2 cellular contexts compared by ENCODE assay signal in the genomic region with DNA sequence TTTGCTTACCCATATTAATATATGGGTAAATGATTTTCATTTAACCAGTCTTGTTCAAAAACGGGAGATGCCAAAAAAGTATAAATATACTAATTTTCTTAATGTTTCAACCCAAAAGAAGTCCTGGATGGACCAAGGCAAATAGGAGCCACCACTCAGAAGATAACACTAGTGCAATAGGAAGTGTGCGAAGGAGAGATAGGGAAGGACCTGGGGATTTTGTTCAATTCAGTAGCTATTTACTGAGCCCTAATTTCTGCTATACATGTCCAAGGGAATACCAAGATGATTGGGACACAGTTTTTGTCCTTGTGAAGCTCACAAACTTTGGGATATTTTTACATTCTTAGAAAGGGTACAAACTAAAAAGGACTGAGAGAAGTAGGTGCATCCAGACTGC.
TF ChIP-seq lines count a peak whose summit lies in the region.

No MANE protein-coding gene starts in this region.

TF ChIP-seq in IMR-90, 13 proteins besides CTCF, POLR2A, EP300 and RAD21:
- TF ChIP-seq MAFK (IDR thresholded peaks at IDR 0.05; ENCODE audit: low read depth, low read length): no peak
- no peak for TF ChIP-seq MAZ (IDR thresholded peaks at IDR 0.05; ENCODE audit: borderline replicate concordance, low read depth, low read length)
- TF ChIP-seq, protein P1, sequence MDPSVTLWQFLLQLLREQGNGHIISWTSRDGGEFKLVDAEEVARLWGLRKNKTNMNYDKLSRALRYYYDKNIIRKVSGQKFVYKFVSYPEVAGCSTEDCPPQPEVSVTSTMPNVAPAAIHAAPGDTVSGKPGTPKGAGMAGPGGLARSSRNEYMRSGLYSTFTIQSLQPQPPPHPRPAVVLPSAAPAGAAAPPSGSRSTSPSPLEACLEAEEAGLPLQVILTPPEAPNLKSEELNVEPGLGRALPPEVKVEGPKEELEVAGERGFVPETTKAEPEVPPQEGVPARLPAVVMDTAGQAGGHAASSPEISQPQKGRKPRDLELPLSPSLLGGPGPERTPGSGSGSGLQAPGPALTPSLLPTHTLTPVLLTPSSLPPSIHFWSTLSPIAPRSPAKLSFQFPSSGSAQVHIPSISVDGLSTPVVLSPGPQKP (IDR thresholded peaks at IDR 0.05; ENCODE audit: borderline replicate concordance, low read depth, low read length): no peak
- TF ChIP-seq CEBPB (IDR thresholded peaks at IDR 0.05; ENCODE audit: low read depth, low read length): no peak
- TF ChIP-seq CHD1 (IDR thresholded peaks at IDR 0.05; ENCODE audit: low read depth, low read length): no peak
- TF ChIP-seq BHLHE40 (IDR thresholded peaks at IDR 0.05; ENCODE audit: low read depth, low read length): no peak

TF ChIP-seq in K562, 482 proteins besides CTCF, POLR2A, EP300 and RAD21 (continues in another document):
- TF ChIP-seq PHF21A (IDR thresholded peaks at IDR 0.05; ENCODE audit: borderline replicate concordance, low read depth) (no peak), FOS (IDR thresholded peaks at IDR 0.05; ENCODE audit: extremely low read depth, insufficient read length) (no peak), GABPB2 (CRISPR knock-in tag; conservative IDR thresholded peaks at IDR 0.05) (no peak), YBX1 (IDR thresholded peaks at IDR 0.05) (no peak), FUS (optimal IDR thresholded peaks at IDR 0.05; ENCODE audit: low read depth, low read length) (no peak), RCOR1 (IDR thresholded peaks at IDR 0.05; ENCODE audit: borderline replicate concordance in 1 of 2, low read depth in 2 of 2, low read length in 2 of 2) (0 out of 4 replicates have a peak, but pooled peaks of 1 of the 2 experiments have one; percentile 35), CBX5 (IDR thresholded peaks at IDR 0.05; ENCODE audit: borderline replicate concordance, low read depth) (no peak), POLR3G (IDR thresholded peaks at IDR 0.05; ENCODE audit: extremely low read depth, insufficient read length, insufficient replicate concordance) (no peak), NUFIP1 (IDR thresholded peaks at IDR 0.05; ENCODE audit: partially characterized antibody) (no peak), DPF2 (IDR thresholded peaks at IDR 0.05) (peak; percentile 53; the same call in 1 of the 2 replicates), RFX1 (IDR thresholded peaks at IDR 0.05) (no peak), SRSF9 (IDR thresholded peaks at IDR 0.05; ENCODE audit: borderline replicate concordance, low read depth, low read length) (no peak), KDM1A (IDR thresholded peaks at IDR 0.05) (no peak), SRSF3 (IDR thresholded peaks at IDR 0.05; ENCODE audit: insufficient read depth, low read length) (no peak), L3MBTL2 (IDR thresholded peaks at IDR 0.05) (no peak), FOXA3 (CRISPR knock-in tag; conservative IDR thresholded peaks at IDR 0.05 in 1 of 2, IDR thresholded peaks at IDR 0.05 in 1 of 2) (peak in 1 of 2 experiments; percentile 64; a peak in 2 of 4 replicates), BACH1 (tag; IDR thresholded peaks at IDR 0.05) (no peak), ZNF140 (CRISPR knock-in tag; IDR thresholded peaks at IDR 0.05) (no peak), ETV1 (tag; conservative IDR thresholded peaks at IDR 0.05; ENCODE audit: low read depth) (peak; percentile 46; the same call in 1 of the 2 replicates), ZSCAN32 (CRISPR knock-in tag; IDR thresholded peaks at IDR 0.05) (no peak), ZNF121 (CRISPR knock-in tag; conservative IDR thresholded peaks at IDR 0.05) (no peak), ZNF165 (CRISPR knock-in tag; IDR thresholded peaks at IDR 0.05; ENCODE audit: borderline replicate concordance) (no peak), NCOR1 (IDR thresholded peaks at IDR 0.05) (peak; percentile 62; the same call in 1 of the 2 replicates), POLR2AphosphoS5 (IDR thresholded peaks at IDR 0.05; ENCODE audit: control insufficient read depth, insufficient read depth, low read depth, low read length) (peak; percentile 45; the same call in 1 of the 2 replicates), TCF7L2 (IDR thresholded peaks at IDR 0.05; ENCODE audit: low read depth, low read length) (no peak), BHLHE40 (IDR thresholded peaks at IDR 0.05; ENCODE audit: low read length) (no peak), LARP7 (IDR thresholded peaks at IDR 0.05) (no peak), TEAD4 (IDR thresholded peaks at IDR 0.05; ENCODE audit: low read length) (peak; percentile 79), TEAD4 (CRISPR knock-in tag; IDR thresholded peaks at IDR 0.05; ENCODE audit: borderline replicate concordance) (no peak), CBFA2T2 (conservative IDR thresholded peaks at IDR 0.05) (peak; percentile 63), ARID1B (IDR thresholded peaks at IDR 0.05) (peak; percentile 84), CBFA2T3 (IDR thresholded peaks at IDR 0.05) (peak; percentile 82), XRCC4 (IDR thresholded peaks at IDR 0.05; ENCODE audit: extremely low read depth, insufficient read depth, insufficient read length) (no peak), SIN3A (IDR thresholded peaks at IDR 0.05; ENCODE audit: borderline replicate concordance in 2 of 2, control insufficient read depth in 1 of 2, low read depth in 2 of 2, low read length in 2 of 2) (0 out of 4 replicates have a peak, but pooled peaks of 1 of the 2 experiments have one; percentile 29), CAMTA2 (CRISPR knock-in tag; conservative IDR thresholded peaks at IDR 0.05) (no peak), TAL1 (IDR thresholded peaks at IDR 0.05) (peak; percentile 72), WHSC1 (IDR thresholded peaks at IDR 0.05; ENCODE audit: low read length) (no peak), SMARCA4 (IDR thresholded peaks at IDR 0.05) (peak; percentile 68; the same call in 1 of the 2 replicates), EHMT2 (IDR thresholded peaks at IDR 0.05) (no peak)
- TF ChIP-seq, protein P2, sequence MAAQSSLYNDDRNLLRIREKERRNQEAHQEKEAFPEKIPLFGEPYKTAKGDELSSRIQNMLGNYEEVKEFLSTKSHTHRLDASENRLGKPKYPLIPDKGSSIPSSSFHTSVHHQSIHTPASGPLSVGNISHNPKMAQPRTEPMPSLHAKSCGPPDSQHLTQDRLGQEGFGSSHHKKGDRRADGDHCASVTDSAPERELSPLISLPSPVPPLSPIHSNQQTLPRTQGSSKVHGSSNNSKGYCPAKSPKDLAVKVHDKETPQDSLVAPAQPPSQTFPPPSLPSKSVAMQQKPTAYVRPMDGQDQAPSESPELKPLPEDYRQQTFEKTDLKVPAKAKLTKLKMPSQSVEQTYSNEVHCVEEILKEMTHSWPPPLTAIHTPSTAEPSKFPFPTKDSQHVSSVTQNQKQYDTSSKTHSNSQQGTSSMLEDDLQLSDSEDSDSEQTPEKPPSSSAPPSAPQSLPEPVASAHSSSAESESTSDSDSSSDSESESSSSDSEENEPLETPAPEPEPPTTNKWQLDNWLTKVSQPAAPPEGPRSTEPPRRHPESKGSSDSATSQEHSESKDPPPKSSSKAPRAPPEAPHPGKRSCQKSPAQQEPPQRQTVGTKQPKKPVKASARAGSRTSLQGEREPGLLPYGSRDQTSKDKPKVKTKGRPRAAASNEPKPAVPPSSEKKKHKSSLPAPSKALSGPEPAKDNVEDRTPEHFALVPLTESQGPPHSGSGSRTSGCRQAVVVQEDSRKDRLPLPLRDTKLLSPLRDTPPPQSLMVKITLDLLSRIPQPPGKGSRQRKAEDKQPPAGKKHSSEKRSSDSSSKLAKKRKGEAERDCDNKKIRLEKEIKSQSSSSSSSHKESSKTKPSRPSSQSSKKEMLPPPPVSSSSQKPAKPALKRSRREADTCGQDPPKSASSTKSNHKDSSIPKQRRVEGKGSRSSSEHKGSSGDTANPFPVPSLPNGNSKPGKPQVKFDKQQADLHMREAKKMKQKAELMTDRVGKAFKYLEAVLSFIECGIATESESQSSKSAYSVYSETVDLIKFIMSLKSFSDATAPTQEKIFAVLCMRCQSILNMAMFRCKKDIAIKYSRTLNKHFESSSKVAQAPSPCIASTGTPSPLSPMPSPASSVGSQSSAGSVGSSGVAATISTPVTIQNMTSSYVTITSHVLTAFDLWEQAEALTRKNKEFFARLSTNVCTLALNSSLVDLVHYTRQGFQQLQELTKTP (IDR thresholded peaks at IDR 0.05; ENCODE audit: low read depth in 1 of 2, partially characterized antibody in 2 of 2): no peak
- TF ChIP-seq, protein P3, sequence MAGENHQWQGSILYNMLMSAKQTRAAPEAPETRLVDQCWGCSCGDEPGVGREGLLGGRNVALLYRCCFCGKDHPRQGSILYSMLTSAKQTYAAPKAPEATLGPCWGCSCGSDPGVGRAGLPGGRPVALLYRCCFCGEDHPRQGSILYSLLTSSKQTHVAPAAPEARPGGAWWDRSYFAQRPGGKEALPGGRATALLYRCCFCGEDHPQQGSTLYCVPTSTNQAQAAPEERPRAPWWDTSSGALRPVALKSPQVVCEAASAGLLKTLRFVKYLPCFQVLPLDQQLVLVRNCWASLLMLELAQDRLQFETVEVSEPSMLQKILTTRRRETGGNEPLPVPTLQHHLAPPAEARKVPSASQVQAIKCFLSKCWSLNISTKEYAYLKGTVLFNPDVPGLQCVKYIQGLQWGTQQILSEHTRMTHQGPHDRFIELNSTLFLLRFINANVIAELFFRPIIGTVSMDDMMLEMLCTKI (IDR thresholded peaks at IDR 0.05; ENCODE audit: partially characterized antibody): no peak
- TF ChIP-seq, protein P4, sequence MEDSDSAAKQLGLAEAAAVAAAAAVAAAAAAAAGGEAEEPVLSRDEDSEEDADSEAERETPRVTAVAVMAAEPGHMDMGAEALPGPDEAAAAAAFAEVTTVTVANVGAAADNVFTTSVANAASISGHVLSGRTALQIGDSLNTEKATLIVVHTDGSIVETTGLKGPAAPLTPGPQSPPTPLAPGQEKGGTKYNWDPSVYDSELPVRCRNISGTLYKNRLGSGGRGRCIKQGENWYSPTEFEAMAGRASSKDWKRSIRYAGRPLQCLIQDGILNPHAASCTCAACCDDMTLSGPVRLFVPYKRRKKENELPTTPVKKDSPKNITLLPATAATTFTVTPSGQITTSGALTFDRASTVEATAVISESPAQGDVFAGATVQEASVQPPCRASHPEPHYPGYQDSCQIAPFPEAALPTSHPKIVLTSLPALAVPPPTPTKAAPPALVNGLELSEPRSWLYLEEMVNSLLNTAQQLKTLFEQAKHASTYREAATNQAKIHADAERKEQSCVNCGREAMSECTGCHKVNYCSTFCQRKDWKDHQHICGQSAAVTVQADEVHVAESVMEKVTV (CRISPR knock-in tag; IDR thresholded peaks at IDR 0.05): no peak
- TF ChIP-seq, protein P5, sequence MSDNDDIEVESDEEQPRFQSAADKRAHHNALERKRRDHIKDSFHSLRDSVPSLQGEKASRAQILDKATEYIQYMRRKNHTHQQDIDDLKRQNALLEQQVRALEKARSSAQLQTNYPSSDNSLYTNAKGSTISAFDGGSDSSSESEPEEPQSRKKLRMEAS (CRISPR knock-in tag; IDR thresholded peaks at IDR 0.05): no peak
- TF ChIP-seq, protein P6, sequence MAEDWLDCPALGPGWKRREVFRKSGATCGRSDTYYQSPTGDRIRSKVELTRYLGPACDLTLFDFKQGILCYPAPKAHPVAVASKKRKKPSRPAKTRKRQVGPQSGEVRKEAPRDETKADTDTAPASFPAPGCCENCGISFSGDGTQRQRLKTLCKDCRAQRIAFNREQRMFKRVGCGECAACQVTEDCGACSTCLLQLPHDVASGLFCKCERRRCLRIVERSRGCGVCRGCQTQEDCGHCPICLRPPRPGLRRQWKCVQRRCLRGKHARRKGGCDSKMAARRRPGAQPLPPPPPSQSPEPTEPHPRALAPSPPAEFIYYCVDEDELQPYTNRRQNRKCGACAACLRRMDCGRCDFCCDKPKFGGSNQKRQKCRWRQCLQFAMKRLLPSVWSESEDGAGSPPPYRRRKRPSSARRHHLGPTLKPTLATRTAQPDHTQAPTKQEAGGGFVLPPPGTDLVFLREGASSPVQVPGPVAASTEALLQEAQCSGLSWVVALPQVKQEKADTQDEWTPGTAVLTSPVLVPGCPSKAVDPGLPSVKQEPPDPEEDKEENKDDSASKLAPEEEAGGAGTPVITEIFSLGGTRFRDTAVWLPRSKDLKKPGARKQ (CRISPR knock-in tag; IDR thresholded peaks at IDR 0.05): no peak
- TF ChIP-seq, protein P7, sequence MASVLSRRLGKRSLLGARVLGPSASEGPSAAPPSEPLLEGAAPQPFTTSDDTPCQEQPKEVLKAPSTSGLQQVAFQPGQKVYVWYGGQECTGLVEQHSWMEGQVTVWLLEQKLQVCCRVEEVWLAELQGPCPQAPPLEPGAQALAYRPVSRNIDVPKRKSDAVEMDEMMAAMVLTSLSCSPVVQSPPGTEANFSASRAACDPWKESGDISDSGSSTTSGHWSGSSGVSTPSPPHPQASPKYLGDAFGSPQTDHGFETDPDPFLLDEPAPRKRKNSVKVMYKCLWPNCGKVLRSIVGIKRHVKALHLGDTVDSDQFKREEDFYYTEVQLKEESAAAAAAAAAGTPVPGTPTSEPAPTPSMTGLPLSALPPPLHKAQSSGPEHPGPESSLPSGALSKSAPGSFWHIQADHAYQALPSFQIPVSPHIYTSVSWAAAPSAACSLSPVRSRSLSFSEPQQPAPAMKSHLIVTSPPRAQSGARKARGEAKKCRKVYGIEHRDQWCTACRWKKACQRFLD (CRISPR knock-in tag; IDR thresholded peaks at IDR 0.05): no peak
- TF ChIP-seq, protein P8, sequence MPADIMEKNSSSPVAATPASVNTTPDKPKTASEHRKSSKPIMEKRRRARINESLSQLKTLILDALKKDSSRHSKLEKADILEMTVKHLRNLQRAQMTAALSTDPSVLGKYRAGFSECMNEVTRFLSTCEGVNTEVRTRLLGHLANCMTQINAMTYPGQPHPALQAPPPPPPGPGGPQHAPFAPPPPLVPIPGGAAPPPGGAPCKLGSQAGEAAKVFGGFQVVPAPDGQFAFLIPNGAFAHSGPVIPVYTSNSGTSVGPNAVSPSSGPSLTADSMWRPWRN (IDR thresholded peaks at IDR 0.05; ENCODE audit: low read depth): no peak
- TF ChIP-seq, protein P9, sequence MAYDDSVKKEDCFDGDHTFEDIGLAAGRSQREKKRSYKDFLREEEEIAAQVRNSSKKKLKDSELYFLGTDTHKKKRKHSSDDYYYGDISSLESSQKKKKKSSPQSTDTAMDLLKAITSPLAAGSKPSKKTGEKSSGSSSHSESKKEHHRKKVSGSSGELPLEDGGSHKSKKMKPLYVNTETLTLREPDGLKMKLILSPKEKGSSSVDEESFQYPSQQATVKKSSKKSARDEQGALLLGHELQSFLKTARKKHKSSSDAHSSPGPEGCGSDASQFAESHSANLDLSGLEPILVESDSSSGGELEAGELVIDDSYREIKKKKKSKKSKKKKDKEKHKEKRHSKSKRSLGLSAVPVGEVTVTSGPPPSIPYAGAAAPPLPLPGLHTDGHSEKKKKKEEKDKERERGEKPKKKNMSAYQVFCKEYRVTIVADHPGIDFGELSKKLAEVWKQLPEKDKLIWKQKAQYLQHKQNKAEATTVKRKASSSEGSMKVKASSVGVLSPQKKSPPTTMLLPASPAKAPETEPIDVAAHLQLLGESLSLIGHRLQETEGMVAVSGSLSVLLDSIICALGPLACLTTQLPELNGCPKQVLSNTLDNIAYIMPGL (CRISPR knock-in tag; IDR thresholded peaks at IDR 0.05): no peak
- TF ChIP-seq, protein P10, sequence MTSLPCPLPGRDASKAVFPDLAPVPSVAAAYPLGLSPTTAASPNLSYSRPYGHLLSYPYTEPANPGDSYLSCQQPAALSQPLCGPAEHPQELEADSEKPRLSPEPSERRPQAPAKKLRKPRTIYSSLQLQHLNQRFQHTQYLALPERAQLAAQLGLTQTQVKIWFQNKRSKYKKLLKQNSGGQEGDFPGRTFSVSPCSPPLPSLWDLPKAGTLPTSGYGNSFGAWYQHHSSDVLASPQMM (CRISPR knock-in tag; IDR thresholded peaks at IDR 0.05): no peak
